14 cellular contexts compared by ENCODE assay signal in genomic region chr18:77970814-77971213, GRCh38.
"Had no signal": no experiment of that assay in that cellular context is flagged by ENCODE, and none has a peak within 500 bp of the region (broad histone marks: within the 10 kb centered on the region; RNA-seq: fewer than 3 reads in every experiment).

No MANE protein-coding gene starts in this region.

- H3K36me3 ChIP-seq: ovary had no signal

- H3K9me3 ChIP-seq: ovary had no signal

- H3K36me3 Mint-ChIP-seq: naive thymus-derived CD4-positive, alpha-beta T cell had no signal

- H3K4me1 Mint-ChIP-seq: naive thymus-derived CD4-positive, alpha-beta T cell had no signal

- H3K4me3 Mint-ChIP-seq: naive thymus-derived CD4-positive, alpha-beta T cell had no signal

- H3K4me3 ChIP-seq: coronary artery, ovary, smooth muscle cell had no signal

- H3K27me3 ChIP-seq: ovary had no signal

- H3K27ac ChIP-seq: coronary artery, ovary had no signal

- FAIRE-seq: endometrium, frontal cortex had no signal

- H3K4me2 ChIP-seq: smooth muscle cell had no signal

- DNase-seq: effector CD8-positive, alpha-beta T cell; glutamatergic neuron; left colon; naive thymus-derived CD4-positive, alpha-beta T cell; nucleus accumbens; ovary; right cardiac atrium; stimulated activated CD4-positive, alpha-beta T cell treated with anti-CD3 and anti-CD28 coated beads, Interleukin-2, amount 100 ng/mL, for 48 hours; stimulated activated naive CD4-positive, alpha-beta T cell treated with Interleukin-2 at 50 U/mL for 16 hours; trophoblast cell had no signal

- H3K27ac Mint-ChIP-seq: naive thymus-derived CD4-positive, alpha-beta T cell had no signal
